12 cellular contexts compared by ENCODE assay signal in genomic region chr6:35148167-35148741, GRCh38. TPM values are rescaled to one million over a fixed set of nuclear protein-coding genes. Genes with fewer than 3 reads are reported as not detected.
A peak's percentile ranks its signal among the peaks of the same experiment; 100 is the strongest.
DNase-seq lines count a peak whose midpoint lies in the region; ATAC-seq and TF ChIP-seq lines count a peak whose summit lies in the region.
"Had no signal": no experiment of that assay in that cellular context is flagged by ENCODE, and none has a peak within 500 bp of the region (broad histone marks: within the 10 kb centered on the region; RNA-seq: fewer than 3 reads in every experiment).

No MANE protein-coding gene starts in this region.

- H3K27ac ChIP-seq in HCT116 (ENCODE audit: low read depth, low read length) (no peak overlapping the region), left lung (no peak overlapping the region), OCI-LY7 (ENCODE audit: low read depth, low read length, poor library complexity, severe bottlenecking) (no peak overlapping the region), heart right ventricle (no peak overlapping the region)

- peaks cover 0 to 21% of the 10 kb centered on the region in 2 experiments; a peak in 2 of 4 replicates for H3K4me1 ChIP-seq in HCT116 (ENCODE audit: control insufficient read depth in 1 of 2, insufficient read depth in 2 of 2, low read length in 2 of 2)
- H3K4me1 ChIP-seq in left lung: peaks cover 0 to 9% of the 10 kb centered on the region in 2 donors
- H3K4me1 ChIP-seq in OCI-LY7 (ENCODE audit: insufficient read depth, low read length, poor library complexity, severe bottlenecking): no peaks in the 10 kb centered on the region
- H3K4me1 ChIP-seq in heart right ventricle: peaks cover 0 to 10% (median 0%) of the 10 kb centered on the region in 9 donors

- no peak for TF ChIP-seq RAD21 in HCT116 (IDR thresholded peaks at IDR 0.05; ENCODE audit: low read depth)

- TF ChIP-seq POLR2A in HCT116 (IDR thresholded peaks at IDR 0.05; ENCODE audit: borderline replicate concordance, extremely low read depth, insufficient read depth, insufficient read length) (no peak), GM18505 (IDR thresholded peaks at IDR 0.05; ENCODE audit: borderline replicate concordance, extremely low read depth, insufficient read depth, insufficient read length) (no peak)

- H3K79me2 ChIP-seq in HCT116 (ENCODE audit: insufficient read depth, low read length) (no peaks in the 10 kb centered on the region), OCI-LY7 (ENCODE audit: insufficient read depth, low read depth, low read length) (no peaks in the 10 kb centered on the region)

- BruUV-seq in HCT116 (replicated peaks; lab: Mats Ljungman, UMichigan) (no TSS peak), OCI-LY7 (replicated peaks; lab: Mats Ljungman, UMichigan) (no TSS peak)

- RAD21 ChIA-PET in HCT116 (lab: Charles Lee; ENCODE audit: low non-redundant PET in 1 of 2, low total read pairs in 2 of 2, uncharacterized antibody in 2 of 2, unreplicated experiment in 2 of 2): interaction anchor here in 1 of 2 experiments (3.1 kb wide), 1 partner anchor 93 kb away, joined by 10 read pairs; no protein-coding TSS in a partner anchor

- H4K20me1 ChIP-seq in HCT116 (ENCODE audit: insufficient read depth) (no peaks in the 10 kb centered on the region), OCI-LY7 (ENCODE audit: insufficient read depth, low read length) (no peaks in the 10 kb centered on the region)

- H3K9me2 ChIP-seq in HCT116 (ENCODE audit: insufficient read depth) (no peaks in the 10 kb centered on the region), OCI-LY7 (ENCODE audit: insufficient read depth, low read length) (no peaks in the 10 kb centered on the region)

- H3K9me3 ChIP-seq in HCT116 (ENCODE audit: control insufficient read depth in 1 of 2, insufficient read depth in 1 of 2, low read depth in 1 of 2, low read length in 2 of 2) (no peaks in the 10 kb centered on the region), left lung (no peaks in the 10 kb centered on the region), OCI-LY7 (ENCODE audit: low read length) (no peaks in the 10 kb centered on the region), heart right ventricle (no peaks in the 10 kb centered on the region)

- POLR2A ChIA-PET in HCT116 (lab: Charles Lee): interaction anchor here (0.6 kb wide), 1 partner anchor 14 kb away, joined by 3 read pairs; no protein-coding TSS in a partner anchor
- POLR2A ChIA-PET in OCI-LY7 (lab: Charles Lee): interaction anchor here (0.7 kb wide), 1 partner anchor 156 kb away, joined by 3 read pairs; no protein-coding TSS in a partner anchor

- no peak overlapping the region for H3K4me3 ChIP-seq in HCT116 (replicated peaks in 1 of 2; ENCODE audit: low read depth in 1 of 2, low read length in 2 of 2)
- H3K4me3 ChIP-seq in left lung: no peak overlapping the region
- no peak overlapping the region for H3K4me3 ChIP-seq in OCI-LY7 (ENCODE audit: low read depth, low read length, poor library complexity, severe bottlenecking)
- no peak overlapping the region for H3K4me3 ChIP-seq in heart right ventricle

- DNase-seq in A172 (ENCODE audit: low spot score) (peak; percentile 38), HCT116 (ENCODE audit: low read depth, low spot score) (no peak), left lung (no peak), OCI-LY7 (ENCODE audit: low spot score) (no peak), heart right ventricle (no peak)
- DNase-seq in activated naive CD4-positive, alpha-beta T cell treated with anti-CD3 and anti-CD28 coated beads, Interleukin-2, amount 50 U/mL, for 16 hours: peak; percentile 28
- DNase-seq: CD8-positive, alpha-beta memory T cell; effector memory CD4-positive, alpha-beta T cell had no signal

- 25% methylated on average over 8 of the region's 8 CpGs for WGBS in heart right ventricle, 2 donors

- H2AFZ ChIP-seq in HCT116 (ENCODE audit: low read depth, low read length, poor library complexity, severe bottlenecking) (no peak overlapping the region), OCI-LY7 (ENCODE audit: low read length) (no peak overlapping the region)

- CTCF ChIA-PET in HCT116 (lab: Charles Lee) (interaction anchor here (1.4 to 3.9 kb wide), 3 partner anchors 57 to 688 kb away, joined by 3 to 36 read pairs (median 11); no protein-coding TSS in a partner anchor), OCI-LY7 (lab: Charles Lee; ENCODE audit: unreplicated experiment) (no interaction called here)

- H3K27me3 ChIP-seq in HCT116 (ENCODE audit: insufficient read depth, low read length) (no peaks in the 10 kb centered on the region), left lung (no peaks in the 10 kb centered on the region), heart right ventricle (no peaks in the 10 kb centered on the region)

- H3K9ac ChIP-seq in HCT116 (ENCODE audit: low read length): no peak overlapping the region

- no peaks in the 10 kb centered on the region for H3K36me3 ChIP-seq in HCT116 (ENCODE audit: control insufficient read depth in 1 of 2, insufficient read depth in 2 of 2, low read length in 2 of 2)
- no peaks in the 10 kb centered on the region for H3K36me3 ChIP-seq in left lung
- H3K36me3 ChIP-seq in OCI-LY7 (ENCODE audit: insufficient read depth, low read length): no peaks in the 10 kb centered on the region
- no peaks in the 10 kb centered on the region for H3K36me3 ChIP-seq in heart right ventricle

- ATAC-seq in HCT116: peak; percentile 34; the same call in 1 of the 2 replicates
- ATAC-seq in left lung: peak; percentile 58
- ATAC-seq in GM19452 (IDR thresholded peaks at IDR 0.05; ENCODE audit: unreplicated experiment): no peak
- no peak for ATAC-seq in GM18505 (IDR thresholded peaks at IDR 0.05; ENCODE audit: unreplicated experiment)
- ATAC-seq in heart right ventricle: no peak

- intact Hi-C loops in HCT116 (cut with micrococcal nuclease) (no loop called here), left lung (cut with DNase I) (loop anchor here in 1 of 2 donors (10.0 kb wide), 1 partner anchor 97 kb away; no protein-coding TSS in a partner anchor), OCI-LY7 (cut with micrococcal nuclease; ENCODE audit: unreplicated experiment) (no loop called here), heart right ventricle (cut with DNase I) (loop anchor here in 8 of 10 donors (5.0 to 10.0 kb wide), 6 partner anchors 54 to 281 kb away; partner anchors contain the start of genes ANKS1A (in 1 of the 8) and TAF11 (in 1 of the 8))

- peak overlapping the region; percentile 33 for H3K4me2 ChIP-seq in HCT116 (ENCODE audit: low read length)
- no peak overlapping the region for H3K4me2 ChIP-seq in OCI-LY7 (ENCODE audit: low read length)

- TF ChIP-seq CTCF in HCT116 (IDR thresholded peaks at IDR 0.05 in 2 of 3, conservative IDR thresholded peaks at IDR 0.05 in 1 of 3; ENCODE audit: borderline replicate concordance in 1 of 3, insufficient read depth in 1 of 3, low read depth in 2 of 3, low read length in 2 of 3) (no peak), left lung (IDR thresholded peaks at IDR 0.05) (no peak), OCI-LY7 (conservative IDR thresholded peaks at IDR 0.05; ENCODE audit: low read length) (no peak), heart right ventricle (IDR thresholded peaks at IDR 0.05) (no peak)

TF ChIP-seq in HCT116, 20 proteins besides CTCF, POLR2A, EP300 and RAD21:
- TF ChIP-seq SRF (IDR thresholded peaks at IDR 0.05; ENCODE audit: low read depth): no peak
- no peak for TF ChIP-seq SIN3A (IDR thresholded peaks at IDR 0.05; ENCODE audit: low read depth)
- no peak for TF ChIP-seq MAX (IDR thresholded peaks at IDR 0.05)
- TF ChIP-seq ZNF274 (IDR thresholded peaks at IDR 0.05; ENCODE audit: low read depth, low read length): no peak

RNA-seq across cellular contexts. Expression of gene TCP11, which starts 7.1 kb away (rescaled TPM):
- total RNA-seq in A172 (2014; rRNA removed; shearing (Covaris generic)): not detected in 2 replicates
- total RNA-seq in HCT116 (2021; ENCODE audit: unreplicated experiment) (not detected), left lung (under 1 TPM in 1 of 2 donors, not detected in 1; 0.35 TPM), OCI-LY7 (2022) (not detected in 2 replicates), heart right ventricle (not detected)
- polyA plus RNA-seq in HCT116 (2012): not detected in 2 replicates
- not detected in 2 replicates for total RNA-seq in OCI-LY7 (2014; rRNA removed; shearing (Covaris generic))
- under 1 TPM in 1 of 2 donors, not detected in 1; 0.03 TPM for polyA plus RNA-seq in heart right ventricle
- total RNA-seq: CD8-positive, alpha-beta memory T cell; subcutaneous adipose tissue; T-helper 2 cell treated with Interferon-gamma antibody and Interleukin-4, amounts not matched to agents 100 ng/mL and 5 ng/mL, for 36 hours had no signal
- polyA plus RNA-seq: CD8-positive, alpha-beta memory T cell had no signal

Comparison
In these comparisons a context has a peak if more than half of its experiments do, and no peak if none do; other contexts are left out.
1. DNase-seq: peak in A172 (single experiment) and activated naive CD4-positive, alpha-beta T cell treated with anti-CD3 and anti-CD28 coated beads, Interleukin-2, amount 50 U/mL, for 16 hours (single experiment); none in HCT116 (single experiment), left lung (0 of 2), OCI-LY7 (single experiment) and heart right ventricle (0 of 2).
2. ATAC-seq: peak in HCT116 (single experiment) and left lung (single experiment); none in GM19452 (single experiment), GM18505 (single experiment) and heart right ventricle (0 of 8).
3. intact Hi-C loops: an anchor here in heart right ventricle (5.0 to 10.0 kb wide); none called in HCT116 and OCI-LY7.